30 cellular contexts compared by ENCODE assay signal in genomic region chr2:61617610-61618009, GRCh38.
"Had no signal": no experiment of that assay in that cellular context is flagged by ENCODE, and none has a peak within 500 bp of the region (broad histone marks: within the 10 kb centered on the region; RNA-seq: fewer than 3 reads in every experiment).

No MANE protein-coding gene starts in this region.

- H3K4me1 Mint-ChIP-seq: immature natural killer cell; mesothelial cell of epicardium; naive B cell; natural killer cell; stimulated activated naive B cell treated with anti-CD40 and anti-IgM and Interleukin-4, amounts not matched to agents 10 μg/mL and 1 μg/mL and 100 μg/mL, for 72 hours had no signal

- H3K4me1 ChIP-seq: left lung, lower lobe of right lung, right atrium auricular region, stomach, testis, thyroid gland, transverse colon, upper lobe of left lung, vagina had no signal

- H3K4me3 ChIP-seq: left lung, lower lobe of right lung, ovary, right atrium auricular region, skin epidermis, stomach, testis, thyroid gland, transverse colon, upper lobe of left lung, vagina had no signal

- H3K27me3 ChIP-seq: left lung, ovary, right atrium auricular region, stomach, testis, thyroid gland, transverse colon, upper lobe of left lung, vagina had no signal

- H3K27ac Mint-ChIP-seq: mesothelial cell of epicardium; naive B cell; natural killer cell; progenitor cell of endocrine pancreas; stimulated activated naive B cell treated with anti-CD40 and anti-IgM and Interleukin-4, amounts not matched to agents 10 μg/mL and 1 μg/mL and 100 μg/mL, for 72 hours had no signal

- DNase-seq: hypothalamus; immature natural killer cell; kidney; left colon; left lung; lower lobe of right lung; mammary epithelial cell; mesenchymal stem cell; naive B cell; natural killer cell; nephron progenitor cell; ovary; stimulated activated CD4-positive, alpha-beta T cell treated with anti-CD3 and anti-CD28 coated beads, Interleukin-12 subunit alpha, Interleukin-12 subunit beta, amount 100 ng/mL, for 4 hours; stimulated activated CD4-positive, alpha-beta T cell treated with anti-CD3 and anti-CD28 coated beads, Interleukin-15, amount 100 ng/mL, for 24 hours; stimulated activated CD4-positive, alpha-beta T cell treated with anti-CD3 and anti-CD28 coated beads, Interleukin-2, amount 100 ng/mL, for 24 hours; stimulated activated CD4-positive, alpha-beta T cell treated with anti-CD3 and anti-CD28 coated beads, Interleukin-4, amount 100 ng/mL, for 1 hour; stimulated activated naive B cell treated with anti-CD40 and anti-IgM and Interleukin-4, amounts not matched to agents 10 μg/mL and 1 μg/mL and 100 μg/mL, for 72 hours; stimulated activated naive CD8-positive, alpha-beta T cell treated with anti-CD3 and anti-CD28 coated beads, Interleukin-15, Interleukin-2, amounts not matched to agents 100 U/mL and 50 U/mL, for 24 hours; stomach; testis; thyroid gland; transverse colon; upper lobe of left lung had no signal

- ATAC-seq: left colon; left lung; lower lobe of right lung; natural killer cell; sciatic nerve; stimulated activated naive B cell treated with anti-CD40 and anti-IgM and Interleukin-4, amounts not matched to agents 10 μg/mL and 1 μg/mL and 100 μg/mL, for 72 hours; stimulated activated naive CD8-positive, alpha-beta T cell treated with anti-CD3 and anti-CD28 coated beads, Interleukin-15, Interleukin-2, amounts not matched to agents 100 U/mL and 50 U/mL, for 24 hours had no signal

- H3K4me3 Mint-ChIP-seq: immature natural killer cell; mesothelial cell of epicardium; naive B cell; natural killer cell; nephron progenitor cell; stimulated activated naive B cell treated with anti-CD40 and anti-IgM and Interleukin-4, amounts not matched to agents 10 μg/mL and 1 μg/mL and 100 μg/mL, for 72 hours had no signal

- H3K27ac ChIP-seq: left lung, lower lobe of right lung, ovary, right atrium auricular region, skin epidermis, stomach, testis, thyroid gland, transverse colon, upper lobe of left lung, vagina had no signal

- H3K27me3 Mint-ChIP-seq: naive B cell; progenitor cell of endocrine pancreas; stimulated activated naive B cell treated with anti-CD40 and anti-IgM and Interleukin-4, amounts not matched to agents 10 μg/mL and 1 μg/mL and 100 μg/mL, for 72 hours had no signal

- H3K9me3 ChIP-seq: left lung, lower lobe of right lung, ovary, right atrium auricular region, stomach, testis, thyroid gland, transverse colon, upper lobe of left lung, vagina had no signal

- FAIRE-seq: islet of Langerhans, kidney had no signal

- H3K9me3 Mint-ChIP-seq: immature natural killer cell; mesothelial cell of epicardium; natural killer cell; nephron progenitor cell; stimulated activated naive B cell treated with anti-CD40 and anti-IgM and Interleukin-4, amounts not matched to agents 10 μg/mL and 1 μg/mL and 100 μg/mL, for 72 hours had no signal

- H3K36me3 ChIP-seq: left lung, lower lobe of right lung, ovary, right atrium auricular region, stomach, thyroid gland, transverse colon, upper lobe of left lung, vagina had no signal

- H3K36me3 Mint-ChIP-seq: immature natural killer cell; mesothelial cell of epicardium; natural killer cell; stimulated activated naive B cell treated with anti-CD40 and anti-IgM and Interleukin-4, amounts not matched to agents 10 μg/mL and 1 μg/mL and 100 μg/mL, for 72 hours had no signal
